ENCODE assay signal across 26 cellular contexts in the genomic region with DNA sequence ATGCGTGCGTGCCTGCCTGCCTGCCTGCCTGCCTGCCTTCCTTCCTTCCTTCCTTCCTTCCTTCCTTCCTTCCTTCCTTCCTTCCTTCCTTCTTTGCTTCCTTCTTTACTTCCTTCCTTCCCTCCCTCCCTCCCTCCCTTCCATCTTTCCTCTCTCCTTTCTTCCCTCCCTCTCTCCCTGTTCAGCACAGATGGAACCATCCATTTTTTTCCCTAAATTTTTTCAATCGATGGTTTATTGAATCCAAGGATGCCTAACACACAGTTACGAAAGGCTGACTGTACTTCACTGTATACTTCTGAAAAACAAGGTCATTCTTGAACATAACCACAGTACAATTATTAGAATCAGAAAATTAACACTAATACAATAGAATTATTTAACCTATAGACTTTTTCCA. TPM values are rescaled to one million over a fixed set of nuclear protein-coding genes. Genes with fewer than 3 reads are reported as not detected.
"Had no signal": no experiment of that assay in that cellular context is flagged by ENCODE, and none has a peak within 500 bp of the region (broad histone marks: within the 10 kb centered on the region; RNA-seq: fewer than 3 reads in every experiment).

No MANE protein-coding gene starts in this region.

- H3K36me3 ChIP-seq: colonic mucosa, esophagus muscularis mucosa, esophagus squamous epithelium, gastrocnemius medialis, gastroesophageal sphincter, heart left ventricle, heart right ventricle had no signal

- H3K4me3 ChIP-seq: colonic mucosa, coronary artery, dorsolateral prefrontal cortex, esophagus muscularis mucosa, esophagus squamous epithelium, gastrocnemius medialis, gastroesophageal sphincter, heart left ventricle, heart right ventricle, hepatocyte had no signal

- H3K27me3 ChIP-seq: colonic mucosa, dorsolateral prefrontal cortex, esophagus muscularis mucosa, esophagus squamous epithelium, gastrocnemius medialis, gastroesophageal sphincter, heart left ventricle, hepatocyte had no signal

- H3K27ac ChIP-seq: colonic mucosa, coronary artery, dorsolateral prefrontal cortex, epithelial cell of prostate, esophagus muscularis mucosa, esophagus squamous epithelium, foreskin keratinocyte, gastrocnemius medialis, gastroesophageal sphincter, heart left ventricle, heart right ventricle, hepatocyte had no signal

- H3K4me1 ChIP-seq: colonic mucosa, esophagus muscularis mucosa, esophagus squamous epithelium, foreskin keratinocyte, gastrocnemius medialis, gastroesophageal sphincter, heart left ventricle, heart right ventricle had no signal

- H3K9me3 ChIP-seq: colonic mucosa, esophagus muscularis mucosa, esophagus squamous epithelium, gastrocnemius medialis, gastroesophageal sphincter, heart left ventricle, heart right ventricle had no signal

- DNase-seq: colonic mucosa; cortex of kidney; dermis blood vessel endothelial cell; dorsolateral prefrontal cortex; effector CD4-positive, alpha-beta T cell; effector CD8-positive, alpha-beta T cell; effector memory CD4-positive, alpha-beta T cell; effector memory CD8-positive, alpha-beta T cell; endodermal cell; erythroblast; esophagus squamous epithelium; foreskin fibroblast; foreskin keratinocyte; foreskin melanocyte; gastrocnemius medialis; glutamatergic neuron; head of caudate nucleus; heart left ventricle; heart right ventricle had no signal

RNA-seq across cellular contexts. Expression of a gene that starts 53.8 kb away (rescaled TPM):
- total RNA-seq: dermis microvascular lymphatic vessel endothelial cell, fibroblast of villous mesenchyme had no signal
